ENCODE assay signal across 16 cellular contexts in genomic region chr3:77871436-77871835, GRCh38.
DNase-seq lines count a peak whose midpoint lies in the region; ATAC-seq and TF ChIP-seq lines count a peak whose summit lies in the region.
"Had no signal": no experiment of that assay in that cellular context is flagged by ENCODE, and none has a peak within 500 bp of the region (broad histone marks: within the 10 kb centered on the region; RNA-seq: fewer than 3 reads in every experiment).

No MANE protein-coding gene starts in this region.

- no peak overlapping the region for H3K27ac ChIP-seq in breast epithelium
- H3K27ac ChIP-seq in mesendoderm (ENCODE audit: low read depth, low read length), result no peak overlapping the region
- H3K27ac ChIP-seq: BLaER1 had no signal

- H3K9me3 Mint-ChIP-seq in MCF 10A (ENCODE audit: unreplicated experiment), result no peaks in the 10 kb centered on the region

- H3K4me3 ChIP-seq in breast epithelium (no peak overlapping the region), epithelial cell of esophagus (ENCODE audit: low read length) (no peak overlapping the region), mesendoderm (ENCODE audit: low read length) (no peak overlapping the region)
- H3K4me3 ChIP-seq: BLaER1, GM12878, HAP-1 had no signal

- WGBS in mesendoderm (ENCODE audit: extremely low coverage, insufficient coverage, low lambda C conversion rate), result no CpG with 5 or more reads among the region's 1 CpG

- no peak overlapping the region for H3K27ac Mint-ChIP-seq in MCF 10A (ENCODE audit: low read depth, unreplicated experiment)

- H3K56ac ChIP-seq in mesendoderm (ENCODE audit: low read length), result no peak overlapping the region

- TF ChIP-seq CTCF in MCF 10A (IDR thresholded peaks at IDR 0.05; ENCODE audit: unreplicated experiment) (no peak), breast epithelium (IDR thresholded peaks at IDR 0.05) (no peak), epithelial cell of esophagus (IDR thresholded peaks at IDR 0.05; ENCODE audit: insufficient read depth, low read depth, low read length, missing control alignments) (no peak)

- intact Hi-C loops in MCF 10A (cut with micrococcal nuclease) (no loop called here), breast epithelium (cut with DNase I; ENCODE audit: low total_unique reads) (no loop called here), left cardiac atrium (cut with DNase I) (no loop called here)

- no peak overlapping the region for H3K9ac ChIP-seq in mesendoderm (ENCODE audit: low read length)
- H3K9ac ChIP-seq: BLaER1 had no signal

- no peak overlapping the region for H2BK15ac ChIP-seq in mesendoderm (replicated peaks; ENCODE audit: low read depth)

- H3K23ac ChIP-seq in mesendoderm (ENCODE audit: low read length), result no peak overlapping the region

- POLR2A ChIA-PET in MCF 10A (lab: Yijun Ruan, JAX), result interaction anchor here (1.0 kb wide), 1 partner anchor 34 kb away, joined by 3 read pairs; no protein-coding TSS in a partner anchor

- no peak overlapping the region for H3K4me2 ChIP-seq in mesendoderm (ENCODE audit: low read length)
- H3K4me2 ChIP-seq: BLaER1 had no signal

- no peak overlapping the region for H3K18ac ChIP-seq in mesendoderm (ENCODE audit: low read length)

- H2BK120ac ChIP-seq in mesendoderm (ENCODE audit: low read depth, low read length), result no peak overlapping the region

- H3K4me1 Mint-ChIP-seq in MCF 10A (ENCODE audit: insufficient read depth, unreplicated experiment), result peaks cover 12% of the 10 kb centered on the region
- H3K4me1 Mint-ChIP-seq: CD8-positive, alpha-beta memory T cell had no signal

- no peaks in the 10 kb centered on the region for H3K79me1 ChIP-seq in mesendoderm (ENCODE audit: low read length)

- no peaks in the 10 kb centered on the region for H3K79me2 ChIP-seq in mesendoderm (ENCODE audit: control insufficient read depth, insufficient read depth, low read length)

- no peak overlapping the region for H2AK5ac ChIP-seq in mesendoderm (ENCODE audit: low read length)

- H4K5ac ChIP-seq in mesendoderm (ENCODE audit: low read length), result no peak overlapping the region

- no peak overlapping the region for H4K8ac ChIP-seq in mesendoderm (ENCODE audit: low read depth, low read length)

- no peak overlapping the region for H3K4me3 Mint-ChIP-seq in MCF 10A (ENCODE audit: unreplicated experiment)
- H3K4me3 Mint-ChIP-seq: CD8-positive, alpha-beta memory T cell had no signal

- no peaks in the 10 kb centered on the region for H3K9me3 ChIP-seq in breast epithelium
- H3K9me3 ChIP-seq: BLaER1, Caco-2, HAP-1 had no signal

- no TSS peak for BruUV-seq in MCF 10A (replicated peaks; lab: Mats Ljungman, UMichigan)

- H3K4me1 ChIP-seq in breast epithelium (no peaks in the 10 kb centered on the region), mesendoderm (ENCODE audit: control insufficient read depth, low read depth, low read length) (no peaks in the 10 kb centered on the region)
- H3K4me1 ChIP-seq: BLaER1, Caco-2 had no signal

- H3K36me3 ChIP-seq in breast epithelium (no peaks in the 10 kb centered on the region), mesendoderm (ENCODE audit: control insufficient read depth, insufficient read depth, low read length) (no peaks in the 10 kb centered on the region)
- H3K36me3 ChIP-seq: BLaER1, HAP-1 had no signal

- no peaks in the 10 kb centered on the region for H3K27me3 ChIP-seq in breast epithelium
- no peaks in the 10 kb centered on the region for H3K27me3 ChIP-seq in mesendoderm (ENCODE audit: insufficient read depth, low read length, poor library complexity)
- H3K27me3 ChIP-seq: BLaER1 had no signal

- TF ChIP-seq POLR2A in breast epithelium (IDR thresholded peaks at IDR 0.05), result no peak

- H2BK5ac ChIP-seq in mesendoderm (ENCODE audit: low read length), result no peak overlapping the region

- CTCF ChIA-PET in MCF 10A (lab: Yijun Ruan, JAX), result interaction anchor here (0.6 kb wide), 1 partner anchor 93 kb away, joined by 3 read pairs; no protein-coding TSS in a partner anchor

- H3K27me3 Mint-ChIP-seq in MCF 10A (ENCODE audit: insufficient read depth, unreplicated experiment), result no peaks in the 10 kb centered on the region
- H3K27me3 Mint-ChIP-seq: CD8-positive, alpha-beta memory T cell had no signal

- no peak overlapping the region for H3K4ac ChIP-seq in mesendoderm (ENCODE audit: low read depth, low read length)

- ATAC-seq in left cardiac atrium, result no peak
- ATAC-seq: GM12878 had no signal

- H3K36me3 Mint-ChIP-seq in MCF 10A (ENCODE audit: insufficient read depth, unreplicated experiment), result no peaks in the 10 kb centered on the region
- H3K36me3 Mint-ChIP-seq: CD8-positive, alpha-beta memory T cell had no signal

- peak; percentile 11 for DNase-seq in MCF 10A (ENCODE audit: unreplicated experiment)
- DNase-seq in breast epithelium (ENCODE audit: low spot score in 2 of 2), result no peak
- peak; percentile 11 for DNase-seq in epithelial cell of esophagus (ENCODE audit: low read depth)
- DNase-seq in kidney tubule cell (ENCODE audit: low spot score), result peak; percentile 56
- no peak for DNase-seq in left cardiac atrium
- DNase-seq in NCI-H1930 (lab: John Stamatoyannopoulos, UW), result no peak
- no peak for DNase-seq in mesendoderm
- DNase-seq: 8988T; AML-193; Caco-2; CD8-positive, alpha-beta memory T cell; DMS79; IMR-90 had no signal

Comparison
In these comparisons a context has a peak if more than half of its experiments do, and no peak if none do; other contexts are left out.
1. DNase-seq: peak in MCF 10A (single experiment), epithelial cell of esophagus (single experiment) and kidney tubule cell (single experiment); none in breast epithelium (0 of 2), left cardiac atrium (single experiment), NCI-H1930 (0 of 2) and mesendoderm (single experiment).